ENCODE assay signal across 8 cellular contexts in genomic region chr11:117876341-117877119, GRCh38. TPM values are rescaled to one million over a fixed set of nuclear protein-coding genes. Genes with fewer than 3 reads are reported as not detected.
DNase-seq lines count a peak whose midpoint lies in the region; ATAC-seq and TF ChIP-seq lines count a peak whose summit lies in the region.

FXYD6 (minus strand) TSS chr11:117876658; CDS start chr11:117842776, 33,882 bp downstream.

- H3K36me3 Mint-ChIP-seq in natural killer cell treated with Interleukin-12 subunit alpha and Interleukin-12 subunit beta and Interleukin-15 and Interleukin-18, amount 100 ng/mL, for 72 hours, result peaks cover 6% of the 10 kb centered on the region

- WGBS in IMR-90 (ENCODE audit: extremely low coverage in 2 of 2, insufficient read length in 1 of 2), 2 experiments, result 0% methylated on average over 16 of the region's 63 CpGs; no CpG with 5 or more reads in 1 of the 2 experiments

- dilution Hi-C loops in IMR-90 (cut with HindIII; ENCODE audit: low sequenced_read_pairs, unreplicated experiment), result no loop called here

- POLR2A ChIA-PET in IMR-90 (lab: Charles Lee; ENCODE audit: unreplicated experiment), result no interaction called here

- no peak within 1 kb of the TSS for H3K56ac ChIP-seq in IMR-90 (ENCODE audit: extremely low read depth, insufficient read depth, low read length)

- H2AFZ ChIP-seq in IMR-90 (replicated peaks; ENCODE audit: low read length, poor library complexity), result no peak within 1 kb of the TSS

- no peak within 1 kb of the TSS for H4K8ac ChIP-seq in IMR-90 (ENCODE audit: low read depth in 2 of 2, low read length in 2 of 2)

- H4K5ac ChIP-seq in IMR-90 (ENCODE audit: low read depth, low read length), result no peak within 1 kb of the TSS

- H3K36me3 ChIP-seq in IMR-90 (ENCODE audit: control insufficient read depth, insufficient read depth, low read length), result no peaks in the 10 kb centered on the region

- H2AK5ac ChIP-seq in IMR-90 (ENCODE audit: low read depth, low read length), result no peak within 1 kb of the TSS

- TF ChIP-seq POLR2A in IMR-90 (IDR thresholded peaks at IDR 0.05; ENCODE audit: low read depth, low read length), result no peak

- ATAC-seq in IMR-90 (ENCODE audit: low read depth) (peak; percentile 37), HG03378 (IDR thresholded peaks at IDR 0.05; ENCODE audit: unreplicated experiment) (no peak), GM18868 (IDR thresholded peaks at IDR 0.05; ENCODE audit: unreplicated experiment) (no peak)
- no peak for ATAC-seq in natural killer cell treated with Interleukin-12 subunit alpha and Interleukin-12 subunit beta and Interleukin-15 and Interleukin-18, amount 100 ng/mL, for 72 hours

- no peak within 1 kb of the TSS for H2BK5ac ChIP-seq in IMR-90 (ENCODE audit: low read depth, low read length, poor library complexity, severe bottlenecking)

- H2BK15ac ChIP-seq in IMR-90 (ENCODE audit: low read depth, low read length), result no peak within 1 kb of the TSS

- no peak within 1 kb of the TSS for H3K9ac ChIP-seq in IMR-90 (ENCODE audit: low read depth, low read length)

- CTCF ChIA-PET in IMR-90 (lab: Yijun Ruan, JAX), result no interaction called here

- H3K9me3 ChIP-seq in IMR-90 (ENCODE audit: control insufficient read depth, insufficient read depth, low read length), result no peaks in the 10 kb centered on the region

- no peak within 1 kb of the TSS for H2BK120ac ChIP-seq in IMR-90 (ENCODE audit: low read depth, low read length)

- no peak for TF ChIP-seq RAD21 in IMR-90 (IDR thresholded peaks at IDR 0.05; ENCODE audit: low read length)

- no peak within 1 kb of the TSS for H3K23ac ChIP-seq in IMR-90 (ENCODE audit: low read depth, low read length)

- H3K79me1 ChIP-seq in IMR-90 (ENCODE audit: low read depth in 1 of 2, low read length in 2 of 2), result no peaks in the 10 kb centered on the region

- intact Hi-C loops in IMR-90 (cut with micrococcal nuclease), result no loop called here

- H3K4ac ChIP-seq in IMR-90 (ENCODE audit: low read depth, low read length), result no peak within 1 kb of the TSS

- H3K27ac Mint-ChIP-seq in natural killer cell treated with Interleukin-12 subunit alpha and Interleukin-12 subunit beta and Interleukin-15 and Interleukin-18, amount 100 ng/mL, for 72 hours, result no peak within 1 kb of the TSS

- H3K4me1 ChIP-seq in IMR-90 (ENCODE audit: control insufficient read depth, insufficient read depth, low read length), result no peaks in the 10 kb centered on the region

- in situ Hi-C loops in IMR-90 (cut with MboI; ENCODE audit: low sequenced_read_pairs), result no loop called here

- H3K14ac ChIP-seq in IMR-90 (replicated peaks; ENCODE audit: low read depth, low read length), result no peak within 1 kb of the TSS

- H3K27me3 Mint-ChIP-seq in natural killer cell treated with Interleukin-12 subunit alpha and Interleukin-12 subunit beta and Interleukin-15 and Interleukin-18, amount 100 ng/mL, for 72 hours, result peaks cover 66 to 86% of the 10 kb centered on the region in 2 donors

- no peaks in the 10 kb centered on the region for H4K20me1 ChIP-seq in IMR-90 (ENCODE audit: insufficient read depth, low read length)

- H3K27me3 ChIP-seq in IMR-90 (ENCODE audit: control insufficient read depth, insufficient read depth, low read length), result peaks cover 63% of the 10 kb centered on the region

- no peaks in the 10 kb centered on the region for H3K9me3 Mint-ChIP-seq in natural killer cell treated with Interleukin-12 subunit alpha and Interleukin-12 subunit beta and Interleukin-15 and Interleukin-18, amount 100 ng/mL, for 72 hours

- BruUV-seq in IMR-90 (replicated peaks; lab: Mats Ljungman, UMichigan), result no TSS peak

- no peak within 1 kb of the TSS for H2BK20ac ChIP-seq in IMR-90 (ENCODE audit: low read depth, low read length)

- no peak within 1 kb of the TSS; the same call in 1 of the 2 replicates for H3K4me3 ChIP-seq in IMR-90 (ENCODE audit: insufficient read depth, low read depth, low read length)
- peak within 1 kb of the TSS in 1 of 2 donors; percentile 42 for H3K4me3 ChIP-seq in foreskin fibroblast (ENCODE audit: low read depth in 1 of 2, low read length in 2 of 2)

- peak within 1 kb of the TSS; percentile 58 for H3K4me3 Mint-ChIP-seq in natural killer cell treated with Interleukin-12 subunit alpha and Interleukin-12 subunit beta and Interleukin-15 and Interleukin-18, amount 100 ng/mL, for 72 hours

- no peak within 1 kb of the TSS for H3K27ac ChIP-seq in IMR-90 (ENCODE audit: insufficient read depth, low read length)
- H3K27ac ChIP-seq in VCaP, result peak within 1 kb of the TSS; percentile 19; the same call in 1 of the 2 replicates

- H3K4me2 ChIP-seq in IMR-90 (ENCODE audit: low read depth, low read length), result peak within 1 kb of the TSS; percentile 50; the same call in 1 of the 2 replicates

- peak; percentile 1 for DNase-seq in A172 (ENCODE audit: low spot score)
- DNase-seq in IMR-90, result no peak
- DNase-seq in foreskin fibroblast, result peak; percentile 6 to 42
- DNase-seq in natural killer cell treated with Interleukin-12 subunit alpha and Interleukin-12 subunit beta and Interleukin-15 and Interleukin-18, amount 100 ng/mL, for 72 hours (ENCODE audit: low spot score), result peak; percentile 54
- no peak for DNase-seq in NOMO-1 (lab: John Stamatoyannopoulos, UW; ENCODE audit: unreplicated experiment in 2 of 2)

- H3K18ac ChIP-seq in IMR-90 (ENCODE audit: low read depth, low read length), result no peak within 1 kb of the TSS

- no peak within 1 kb of the TSS for H4K91ac ChIP-seq in IMR-90 (ENCODE audit: insufficient read depth, low read depth, low read length)

- no peak within 1 kb of the TSS for H2AK9ac ChIP-seq in IMR-90 (replicated peaks; ENCODE audit: low read depth, low read length, poor library complexity)

- TF ChIP-seq CTCF in IMR-90 (conservative IDR thresholded peaks at IDR 0.05; ENCODE audit: low read depth, low read length) (no peak), VCaP (conservative IDR thresholded peaks at IDR 0.05) (no peak), foreskin fibroblast (IDR thresholded peaks at IDR 0.05; ENCODE audit: low read depth, low read length) (no peak)

- H3K4me1 Mint-ChIP-seq in natural killer cell treated with Interleukin-12 subunit alpha and Interleukin-12 subunit beta and Interleukin-15 and Interleukin-18, amount 100 ng/mL, for 72 hours (ENCODE audit: low read depth in 2 of 2), result peaks cover 16 to 19% of the 10 kb centered on the region in 2 donors

- no peaks in the 10 kb centered on the region for H3K9me1 ChIP-seq in IMR-90 (ENCODE audit: insufficient read depth, low read length)

TF ChIP-seq in IMR-90, 13 proteins besides CTCF, POLR2A, EP300 and RAD21:
- TF ChIP-seq SMC3 (IDR thresholded peaks at IDR 0.05; ENCODE audit: low read depth, low read length), result no peak
- no peak for TF ChIP-seq CHD1 (IDR thresholded peaks at IDR 0.05; ENCODE audit: low read depth, low read length)
- no peak for TF ChIP-seq ELK1 (IDR thresholded peaks at IDR 0.05; ENCODE audit: borderline replicate concordance, low read depth, low read length)

RNA-seq across cellular contexts. Expression of gene FXYD6, which starts in this region (rescaled TPM):
- 2.1 and 2.9 TPM in 2 replicates for total RNA-seq in A172 (2014; rRNA removed; shearing (Covaris generic))
- total RNA-seq in IMR-90 (2012; rRNA removed), result not detected in 2 replicates
- 0.32 and 0.36 TPM in 2 replicates for polyA plus RNA-seq in IMR-90 (2012; rRNA removed)
- 0.12 TPM in 1 of 2 replicates, not detected in the other for polyA plus RNA-seq in IMR-90 (2012; cell fraction: cytosol; rRNA removed)
- 0.07 and 0.13 TPM in 2 replicates for polyA plus RNA-seq in IMR-90 (2012; cell fraction: nucleus; rRNA removed; ENCODE audit: low replicate concordance)
- total RNA-seq in natural killer cell treated with Interleukin-12 subunit alpha and Interleukin-12 subunit beta and Interleukin-15 and Interleukin-18, amount 100 ng/mL, for 72 hours, result not detected

Comparison
In these comparisons a context has a peak if more than half of its experiments do, and no peak if none do; other contexts are left out.
1. Peak in ATAC-seq and H3K4me2 ChIP-seq in IMR-90; RNA of the gene not detected or under 1 TPM.
2. Peak in DNase-seq in natural killer cell treated with Interleukin-12 subunit alpha and Interleukin-12 subunit beta and Interleukin-15 and Interleukin-18, amount 100 ng/mL, for 72 hours; RNA of the gene not detected or under 1 TPM.
3. DNase-seq: peak in A172 (single experiment) and foreskin fibroblast (2 of 2); none in IMR-90 (single experiment) and NOMO-1 (0 of 2).